1 cellular context compared by ENCODE assay signal in genomic region chr2:231622963-231623362, GRCh38.
TF ChIP-seq lines count a peak whose summit lies in the region.

No MANE protein-coding gene starts in this region.

TF ChIP-seq in H1, 55 proteins besides CTCF, POLR2A, EP300 and RAD21:
- TF ChIP-seq RNF2 (IDR thresholded peaks at IDR 0.05; ENCODE audit: borderline replicate concordance, low read depth, low read length, missing control alignments, poor library complexity, severe bottlenecking) (no peak), TCF12 (IDR thresholded peaks at IDR 0.05; ENCODE audit: low read depth, low read length) (no peak), EGR1 (IDR thresholded peaks at IDR 0.05; ENCODE audit: borderline replicate concordance, low read depth, low read length) (no peak), CHD1 (IDR thresholded peaks at IDR 0.05; ENCODE audit: low read depth, low read length) (no peak), BCL11A (IDR thresholded peaks at IDR 0.05; ENCODE audit: low read depth in 2 of 2, low read length in 2 of 2) (no peak), JUN (IDR thresholded peaks at IDR 0.05; ENCODE audit: low read depth, low read length) (no peak), BACH1 (IDR thresholded peaks at IDR 0.05; ENCODE audit: low read length) (no peak)
- TF ChIP-seq, protein P1, sequence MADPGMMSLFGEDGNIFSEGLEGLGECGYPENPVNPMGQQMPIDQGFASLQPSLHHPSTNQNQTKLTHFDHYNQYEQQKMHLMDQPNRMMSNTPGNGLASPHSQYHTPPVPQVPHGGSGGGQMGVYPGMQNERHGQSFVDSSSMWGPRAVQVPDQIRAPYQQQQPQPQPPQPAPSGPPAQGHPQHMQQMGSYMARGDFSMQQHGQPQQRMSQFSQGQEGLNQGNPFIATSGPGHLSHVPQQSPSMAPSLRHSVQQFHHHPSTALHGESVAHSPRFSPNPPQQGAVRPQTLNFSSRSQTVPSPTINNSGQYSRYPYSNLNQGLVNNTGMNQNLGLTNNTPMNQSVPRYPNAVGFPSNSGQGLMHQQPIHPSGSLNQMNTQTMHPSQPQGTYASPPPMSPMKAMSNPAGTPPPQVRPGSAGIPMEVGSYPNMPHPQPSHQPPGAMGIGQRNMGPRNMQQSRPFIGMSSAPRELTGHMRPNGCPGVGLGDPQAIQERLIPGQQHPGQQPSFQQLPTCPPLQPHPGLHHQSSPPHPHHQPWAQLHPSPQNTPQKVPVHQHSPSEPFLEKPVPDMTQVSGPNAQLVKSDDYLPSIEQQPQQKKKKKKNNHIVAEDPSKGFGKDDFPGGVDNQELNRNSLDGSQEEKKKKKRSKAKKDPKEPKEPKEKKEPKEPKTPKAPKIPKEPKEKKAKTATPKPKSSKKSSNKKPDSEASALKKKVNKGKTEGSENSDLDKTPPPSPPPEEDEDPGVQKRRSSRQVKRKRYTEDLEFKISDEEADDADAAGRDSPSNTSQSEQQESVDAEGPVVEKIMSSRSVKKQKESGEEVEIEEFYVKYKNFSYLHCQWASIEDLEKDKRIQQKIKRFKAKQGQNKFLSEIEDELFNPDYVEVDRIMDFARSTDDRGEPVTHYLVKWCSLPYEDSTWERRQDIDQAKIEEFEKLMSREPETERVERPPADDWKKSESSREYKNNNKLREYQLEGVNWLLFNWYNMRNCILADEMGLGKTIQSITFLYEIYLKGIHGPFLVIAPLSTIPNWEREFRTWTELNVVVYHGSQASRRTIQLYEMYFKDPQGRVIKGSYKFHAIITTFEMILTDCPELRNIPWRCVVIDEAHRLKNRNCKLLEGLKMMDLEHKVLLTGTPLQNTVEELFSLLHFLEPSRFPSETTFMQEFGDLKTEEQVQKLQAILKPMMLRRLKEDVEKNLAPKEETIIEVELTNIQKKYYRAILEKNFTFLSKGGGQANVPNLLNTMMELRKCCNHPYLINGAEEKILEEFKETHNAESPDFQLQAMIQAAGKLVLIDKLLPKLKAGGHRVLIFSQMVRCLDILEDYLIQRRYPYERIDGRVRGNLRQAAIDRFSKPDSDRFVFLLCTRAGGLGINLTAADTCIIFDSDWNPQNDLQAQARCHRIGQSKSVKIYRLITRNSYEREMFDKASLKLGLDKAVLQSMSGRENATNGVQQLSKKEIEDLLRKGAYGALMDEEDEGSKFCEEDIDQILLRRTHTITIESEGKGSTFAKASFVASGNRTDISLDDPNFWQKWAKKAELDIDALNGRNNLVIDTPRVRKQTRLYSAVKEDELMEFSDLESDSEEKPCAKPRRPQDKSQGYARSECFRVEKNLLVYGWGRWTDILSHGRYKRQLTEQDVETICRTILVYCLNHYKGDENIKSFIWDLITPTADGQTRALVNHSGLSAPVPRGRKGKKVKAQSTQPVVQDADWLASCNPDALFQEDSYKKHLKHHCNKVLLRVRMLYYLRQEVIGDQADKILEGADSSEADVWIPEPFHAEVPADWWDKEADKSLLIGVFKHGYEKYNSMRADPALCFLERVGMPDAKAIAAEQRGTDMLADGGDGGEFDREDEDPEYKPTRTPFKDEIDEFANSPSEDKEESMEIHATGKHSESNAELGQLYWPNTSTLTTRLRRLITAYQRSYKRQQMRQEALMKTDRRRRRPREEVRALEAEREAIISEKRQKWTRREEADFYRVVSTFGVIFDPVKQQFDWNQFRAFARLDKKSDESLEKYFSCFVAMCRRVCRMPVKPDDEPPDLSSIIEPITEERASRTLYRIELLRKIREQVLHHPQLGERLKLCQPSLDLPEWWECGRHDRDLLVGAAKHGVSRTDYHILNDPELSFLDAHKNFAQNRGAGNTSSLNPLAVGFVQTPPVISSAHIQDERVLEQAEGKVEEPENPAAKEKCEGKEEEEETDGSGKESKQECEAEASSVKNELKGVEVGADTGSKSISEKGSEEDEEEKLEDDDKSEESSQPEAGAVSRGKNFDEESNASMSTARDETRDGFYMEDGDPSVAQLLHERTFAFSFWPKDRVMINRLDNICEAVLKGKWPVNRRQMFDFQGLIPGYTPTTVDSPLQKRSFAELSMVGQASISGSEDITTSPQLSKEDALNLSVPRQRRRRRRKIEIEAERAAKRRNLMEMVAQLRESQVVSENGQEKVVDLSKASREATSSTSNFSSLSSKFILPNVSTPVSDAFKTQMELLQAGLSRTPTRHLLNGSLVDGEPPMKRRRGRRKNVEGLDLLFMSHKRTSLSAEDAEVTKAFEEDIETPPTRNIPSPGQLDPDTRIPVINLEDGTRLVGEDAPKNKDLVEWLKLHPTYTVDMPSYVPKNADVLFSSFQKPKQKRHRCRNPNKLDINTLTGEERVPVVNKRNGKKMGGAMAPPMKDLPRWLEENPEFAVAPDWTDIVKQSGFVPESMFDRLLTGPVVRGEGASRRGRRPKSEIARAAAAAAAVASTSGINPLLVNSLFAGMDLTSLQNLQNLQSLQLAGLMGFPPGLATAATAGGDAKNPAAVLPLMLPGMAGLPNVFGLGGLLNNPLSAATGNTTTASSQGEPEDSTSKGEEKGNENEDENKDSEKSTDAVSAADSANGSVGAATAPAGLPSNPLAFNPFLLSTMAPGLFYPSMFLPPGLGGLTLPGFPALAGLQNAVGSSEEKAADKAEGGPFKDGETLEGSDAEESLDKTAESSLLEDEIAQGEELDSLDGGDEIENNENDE (IDR thresholded peaks at IDR 0.05; ENCODE audit: insufficient replicate concordance, low read length): no peak
